In the genomic region with DNA sequence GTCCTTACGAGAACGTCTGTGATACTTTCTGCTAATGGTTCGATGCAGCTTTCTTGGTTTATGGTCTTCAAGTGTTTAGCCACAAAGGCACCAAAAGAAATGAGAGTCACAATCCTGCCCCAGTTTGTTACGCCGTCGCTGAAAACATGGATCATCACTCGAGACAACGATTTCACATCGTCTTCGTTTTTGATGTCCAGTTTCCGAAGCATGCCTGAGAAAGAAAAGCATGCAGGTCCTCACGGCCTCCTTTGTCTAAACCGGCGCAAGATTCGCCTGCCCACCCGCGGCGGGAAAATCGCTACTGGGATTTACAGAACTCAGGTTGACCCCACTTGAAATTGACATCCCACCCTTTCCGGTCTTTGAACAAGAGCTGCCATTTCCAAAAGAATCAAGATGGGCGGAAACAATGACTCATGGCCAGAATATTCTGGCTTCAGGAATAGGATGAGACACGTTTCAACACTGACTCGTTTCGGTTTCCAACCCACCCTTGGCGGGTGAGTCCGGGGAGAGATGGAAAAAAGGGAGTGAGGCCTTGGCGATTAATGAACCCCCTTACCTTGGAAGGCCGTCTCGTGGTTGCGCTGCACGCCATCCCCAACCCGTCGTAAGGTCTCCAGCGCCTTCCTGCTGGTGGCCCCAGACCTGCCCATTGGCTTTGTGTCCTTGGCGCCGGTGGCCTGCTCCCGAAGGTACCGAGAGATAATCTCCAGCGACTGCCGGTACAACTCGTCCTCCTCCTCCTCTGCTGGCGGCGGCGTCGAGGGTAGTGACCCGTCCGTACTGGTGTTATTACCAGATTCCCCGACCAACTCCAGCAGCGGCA, we compare ENCODE assay signal across 8 cellular contexts. TPM values are rescaled to one million over a fixed set of nuclear protein-coding genes. Genes with fewer than 3 reads are reported as not detected.
DNase-seq lines count a peak whose midpoint lies in the region; TF ChIP-seq lines count a peak whose summit lies in the region.

No MANE protein-coding gene starts in this region.

- H3K4me3 ChIP-seq in ectodermal cell (ENCODE audit: insufficient read depth, low read depth, low read length), result peak overlapping the region; percentile 96

- DNase-seq in activated effector memory CD4-positive, alpha-beta T cell treated with anti-CD3 and anti-CD28 coated beads, Interleukin-2, amount 50 U/mL, for 16 hours, result peak; percentile 82
- no peak for DNase-seq in activated effector memory CD4-positive, alpha-beta T cell treated with Interleukin-2 at 50 U/mL for 16 hours
- DNase-seq in NCI-H1092 treated with DMSO at 0.1 percent for 48 hours (lab: John Stamatoyannopoulos, UW) (peak; percentile 72), lung microvascular endothelial cell (ENCODE audit: low read depth in 2 of 2) (peak; percentile 94 to 95), GM19240 (ENCODE audit: insufficient read length, low spot score) (no peak)
- peak; percentile 53 for DNase-seq in stimulated activated naive CD4-positive, alpha-beta T cell treated with Interleukin-2 at 50 U/mL for 16 hours (lab: John Stamatoyannopoulos, UW)

- H3K36me3 ChIP-seq in ectodermal cell (ENCODE audit: control insufficient read depth, insufficient read depth, low read length), result peaks cover 32% of the 10 kb centered on the region

- no peaks in the 10 kb centered on the region for H3K27me3 ChIP-seq in ectodermal cell (ENCODE audit: control insufficient read depth, insufficient read depth, low read length, poor library complexity, severe bottlenecking)

- no peaks in the 10 kb centered on the region for H3K9me3 ChIP-seq in ectodermal cell (ENCODE audit: control insufficient read depth, low read length)

- H3K4me1 ChIP-seq in ectodermal cell (ENCODE audit: control insufficient read depth, insufficient read depth, low read length), result peaks cover 17% of the 10 kb centered on the region

- 0 to 1% methylated on average over 49 of the region's 49 CpGs for WGBS in ectodermal cell, 2 experiments

- peak overlapping the region; percentile 97 for H3K27ac ChIP-seq in VCaP
- peak overlapping the region; percentile 99 for H3K27ac ChIP-seq in ectodermal cell (ENCODE audit: insufficient read depth, low read depth, low read length, poor library complexity, severe bottlenecking)

- TF ChIP-seq CTCF in VCaP (conservative IDR thresholded peaks at IDR 0.05), result no peak

RNA-seq across cellular contexts. Expression of a gene that starts 0.9 kb away (rescaled TPM):
- polyA plus RNA-seq in ectodermal cell (2013, experiment 1 of 4), result 165 TPM
- polyA plus RNA-seq in ectodermal cell (2013, experiment 2 of 4), result 171 TPM
- 114 TPM for polyA plus RNA-seq in ectodermal cell (2013, experiment 3 of 4)
- 126 TPM for polyA plus RNA-seq in ectodermal cell (2013, experiment 4 of 4)
- total RNA-seq in lung microvascular endothelial cell, result 114 and 208 TPM in 2 replicates

RNA-seq across cellular contexts. Expression of a gene that starts 29.3 kb away (rescaled TPM):
- polyA plus RNA-seq in ectodermal cell (2013, experiment 1 of 4), result 0.37 TPM
- polyA plus RNA-seq in ectodermal cell (2013, experiment 2 of 4), result 0.75 TPM
- polyA plus RNA-seq in ectodermal cell (2013, experiment 3 of 4), result 0.64 TPM
- polyA plus RNA-seq in ectodermal cell (2013, experiment 4 of 4), result 0.57 TPM
- 0.20 and 0.22 TPM in 2 replicates for total RNA-seq in lung microvascular endothelial cell

RNA-seq across cellular contexts. Expression of a gene that starts 50.9 kb away (rescaled TPM):
- polyA plus RNA-seq in ectodermal cell (2013, experiment 1 of 4), result 165 TPM
- polyA plus RNA-seq in ectodermal cell (2013, experiment 2 of 4), result 142 TPM
- 126 TPM for polyA plus RNA-seq in ectodermal cell (2013, experiment 3 of 4)
- 121 TPM for polyA plus RNA-seq in ectodermal cell (2013, experiment 4 of 4)
- 66.0 and 75.2 TPM in 2 replicates for total RNA-seq in lung microvascular endothelial cell

Comparison
In these comparisons a context has a peak if more than half of its experiments do, and no peak if none do; other contexts are left out.
1. DNase-seq: peak in activated effector memory CD4-positive, alpha-beta T cell treated with anti-CD3 and anti-CD28 coated beads, Interleukin-2, amount 50 U/mL, for 16 hours (single experiment), NCI-H1092 treated with DMSO at 0.1 percent for 48 hours (single experiment), lung microvascular endothelial cell (2 of 2) and stimulated activated naive CD4-positive, alpha-beta T cell treated with Interleukin-2 at 50 U/mL for 16 hours (single experiment); none in activated effector memory CD4-positive, alpha-beta T cell treated with Interleukin-2 at 50 U/mL for 16 hours (single experiment) and GM19240 (single experiment).